Comparison of ENCODE assay signal across 20 cellular contexts in the genomic region with DNA sequence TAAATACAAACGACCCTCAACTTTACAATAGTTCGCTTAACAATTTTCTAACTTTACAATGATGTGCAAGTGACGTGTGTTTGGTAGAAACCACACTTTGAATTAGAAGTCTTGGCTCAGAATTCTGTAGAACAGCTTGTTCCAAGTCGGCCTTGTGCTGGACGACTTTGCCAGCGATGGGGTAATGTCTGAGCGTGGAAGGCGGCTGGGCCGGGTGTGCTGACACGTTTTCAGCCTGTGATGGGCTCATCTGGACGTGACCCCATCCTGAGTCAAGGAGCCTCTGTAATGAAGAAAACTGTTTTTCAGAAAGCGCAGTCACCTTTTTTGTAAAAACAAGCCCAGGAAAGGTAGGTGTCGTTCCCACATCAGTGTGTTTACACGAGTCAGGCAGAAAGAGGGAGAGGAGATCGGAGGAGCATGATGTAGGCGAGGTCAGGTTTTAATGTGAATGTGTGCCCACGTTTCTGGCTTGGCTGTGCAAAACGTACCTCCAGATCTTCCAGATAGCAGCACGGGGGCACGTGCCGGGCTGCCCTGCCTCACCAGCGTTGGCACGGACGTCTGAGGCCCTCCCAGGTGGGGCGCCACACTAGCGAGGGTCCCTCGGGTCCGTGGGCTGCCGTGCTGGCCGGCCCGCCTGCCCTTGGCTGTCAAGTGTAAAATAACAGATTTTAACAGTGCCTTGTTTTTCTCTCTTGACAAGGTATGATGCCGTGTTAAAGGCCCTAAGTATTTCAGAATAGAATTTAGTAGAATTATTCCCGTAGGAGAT.
"Had no signal": no experiment of that assay in that cellular context is flagged by ENCODE, and none has a peak within 500 bp of the region (broad histone marks: within the 10 kb centered on the region; RNA-seq: fewer than 3 reads in every experiment).

No MANE protein-coding gene starts in this region.

- H3K4me3 ChIP-seq: adrenal gland, esophagus squamous epithelium, hepatocyte, pancreas, right lobe of liver, SK-N-MC, tibial nerve, uterus had no signal

- H3K27ac ChIP-seq: adrenal gland, esophagus squamous epithelium, hepatocyte, neutrophil, pancreas, right lobe of liver, SK-N-MC, tibial nerve, uterus had no signal

- H3K9me3 Mint-ChIP-seq: activated naive CD4-positive, alpha-beta T cell treated with anti-CD3 and anti-CD28 coated beads, Interleukin-2, amount 50 U/mL, for 24 hours had no signal

- H3K36me3 ChIP-seq: uterus had no signal

- H3K27me3 Mint-ChIP-seq: activated naive CD4-positive, alpha-beta T cell treated with anti-CD3 and anti-CD28 coated beads, Interleukin-2, amount 50 U/mL, for 24 hours; dendritic cell treated with granulocyte-macrophage colony-stimulating factor and Interleukin-4, amounts not matched to agents 40 ng/mL and 50 ng/mL, for 4 days; naive thymus-derived CD8-positive, alpha-beta T cell had no signal

- H3K9me3 ChIP-seq: pancreas, uterus had no signal

- H3K4me1 Mint-ChIP-seq: activated naive CD4-positive, alpha-beta T cell treated with anti-CD3 and anti-CD28 coated beads, Interleukin-2, amount 50 U/mL, for 24 hours; naive thymus-derived CD8-positive, alpha-beta T cell had no signal

- H3K27me3 ChIP-seq: adrenal gland, esophagus squamous epithelium, hepatocyte, neutrophil, pancreas, right lobe of liver, tibial nerve, uterus had no signal

- H3K4me1 ChIP-seq: adrenal gland, esophagus squamous epithelium, pancreas, right lobe of liver, uterus had no signal

- H3K4me3 Mint-ChIP-seq: activated naive CD4-positive, alpha-beta T cell treated with anti-CD3 and anti-CD28 coated beads, Interleukin-2, amount 50 U/mL, for 24 hours; dendritic cell treated with granulocyte-macrophage colony-stimulating factor and Interleukin-4, amounts not matched to agents 40 ng/mL and 50 ng/mL, for 4 days had no signal

- DNase-seq: activated CD4-positive, alpha-beta T cell treated with anti-CD3 and anti-CD28 coated beads, Interleukin-2, amount 50 U/mL, for 1 hour; activated CD4-positive, CD25-positive, alpha-beta regulatory T cell; activated CD8-positive, alpha-beta memory T cell treated with anti-CD3 and anti-CD28 coated beads, Interleukin-2, amount 50 U/mL, for 48 hours; activated gamma-delta T cell; adrenal gland; effector CD8-positive, alpha-beta T cell; esophagus squamous epithelium; mesenchymal stem cell; stimulated activated naive CD8-positive, alpha-beta T cell treated with anti-CD3 and anti-CD28 coated beads, Interleukin-15, Interleukin-2, amounts not matched to agents 100 U/mL and 50 U/mL, for 24 hours; uterus had no signal

- H3K27ac Mint-ChIP-seq: activated naive CD4-positive, alpha-beta T cell treated with anti-CD3 and anti-CD28 coated beads, Interleukin-2, amount 50 U/mL, for 24 hours; dendritic cell treated with granulocyte-macrophage colony-stimulating factor and Interleukin-4, amounts not matched to agents 40 ng/mL and 50 ng/mL, for 4 days had no signal

- ATAC-seq: left lobe of liver; naive thymus-derived CD8-positive, alpha-beta T cell; pancreas; right lobe of liver; stimulated activated naive CD8-positive, alpha-beta T cell treated with anti-CD3 and anti-CD28 coated beads, Interleukin-15, Interleukin-2, amounts not matched to agents 100 U/mL and 50 U/mL, for 24 hours had no signal
